ENCODE assay signal across 1 cellular context in genomic region chr11:44780940-44781631, GRCh38.
TF ChIP-seq lines count a peak whose summit lies in the region.

No MANE protein-coding gene starts in this region.

TF ChIP-seq in K562, 482 proteins besides CTCF, POLR2A, EP300 and RAD21 (continued from another document and continues in another):
- TF ChIP-seq ZBTB40 (IDR thresholded peaks at IDR 0.05) (no peak), ZBTB40 (CRISPR knock-in tag; IDR thresholded peaks at IDR 0.05) (no peak), TARDBP (IDR thresholded peaks at IDR 0.05) (no peak), KDM4B (IDR thresholded peaks at IDR 0.05; ENCODE audit: borderline replicate concordance in 2 of 2, low read depth in 1 of 2) (no peak), ZNF551 (CRISPR knock-in tag; IDR thresholded peaks at IDR 0.05) (no peak), HDAC3 (IDR thresholded peaks at IDR 0.05; ENCODE audit: borderline replicate concordance, partially characterized antibody) (peak; percentile 79), ZNF174 (CRISPR knock-in tag; IDR thresholded peaks at IDR 0.05) (no peak), POLR2H (tag; IDR thresholded peaks at IDR 0.05; ENCODE audit: low read depth) (no peak), ZNF668 (CRISPR knock-in tag; IDR thresholded peaks at IDR 0.05) (no peak), ETV6 (IDR thresholded peaks at IDR 0.05; ENCODE audit: borderline replicate concordance in 1 of 2, low read depth in 2 of 2, low read length in 1 of 2) (no peak), ETV6 (CRISPR knock-in tag; IDR thresholded peaks at IDR 0.05; ENCODE audit: borderline replicate concordance) (no peak), GTF2B (IDR thresholded peaks at IDR 0.05; ENCODE audit: extremely low read depth, insufficient read length) (no peak), ZNF24 (IDR thresholded peaks at IDR 0.05) (peak; percentile 42; the same call in 1 of the 2 replicates), CUX1 (CRISPR knock-in tag; IDR thresholded peaks at IDR 0.05) (0 out of 2 replicates have a peak, but pooled peaks have one; percentile 74), ZNF263 (CRISPR knock-in tag; IDR thresholded peaks at IDR 0.05; ENCODE audit: borderline replicate concordance) (no peak), TBL1XR1 (IDR thresholded peaks at IDR 0.05; ENCODE audit: low read length in 2 of 2) (peak; percentile 58 to 82; a peak in 3 of 4 replicates), HNRNPL (IDR thresholded peaks at IDR 0.05; ENCODE audit: low read depth, low read length) (no peak), FOXA1 (IDR thresholded peaks at IDR 0.05; ENCODE audit: borderline replicate concordance) (no peak), PTRF (tag; IDR thresholded peaks at IDR 0.05) (no peak), SMARCA4 (IDR thresholded peaks at IDR 0.05) (peak; percentile 94), RERE (CRISPR knock-in tag; IDR thresholded peaks at IDR 0.05; ENCODE audit: borderline replicate concordance) (no peak), KDM5B (IDR thresholded peaks at IDR 0.05; ENCODE audit: insufficient replicate concordance, low read depth, low read length) (no peak), ETS2 (tag; IDR thresholded peaks at IDR 0.05; ENCODE audit: borderline replicate concordance, poor library complexity, severe bottlenecking) (no peak), BCL6 (CRISPR knock-in tag; IDR thresholded peaks at IDR 0.05) (no peak), ZNF699 (CRISPR knock-in tag; IDR thresholded peaks at IDR 0.05; ENCODE audit: insufficient replicate concordance) (no peak), RCOR1 (IDR thresholded peaks at IDR 0.05; ENCODE audit: borderline replicate concordance in 1 of 2, low read depth in 2 of 2, low read length in 2 of 2) (peak; percentile 56 to 95; a peak in 3 of 4 replicates), ZKSCAN1 (IDR thresholded peaks at IDR 0.05; ENCODE audit: low read depth, low read length) (peak; percentile 96), SNAPC5 (CRISPR knock-in tag; IDR thresholded peaks at IDR 0.05) (no peak), MTA1 (IDR thresholded peaks at IDR 0.05; ENCODE audit: borderline replicate concordance) (peak; percentile 62; the same call in 1 of the 2 replicates), JUNB (CRISPR knock-in tag; conservative IDR thresholded peaks at IDR 0.05) (no peak), SOX6 (IDR thresholded peaks at IDR 0.05) (peak; percentile 83), CBFB (CRISPR knock-in tag; IDR thresholded peaks at IDR 0.05) (no peak), ZNF140 (CRISPR knock-in tag; IDR thresholded peaks at IDR 0.05) (no peak), SREBF1 (IDR thresholded peaks at IDR 0.05; ENCODE audit: borderline replicate concordance, low read depth, low read length) (no peak), ZNF398 (CRISPR knock-in tag; IDR thresholded peaks at IDR 0.05) (no peak), ZNF436 (CRISPR knock-in tag; IDR thresholded peaks at IDR 0.05) (no peak), ZNF133 (CRISPR knock-in tag; IDR thresholded peaks at IDR 0.05) (no peak), MIER1 (IDR thresholded peaks at IDR 0.05; ENCODE audit: low read depth) (no peak), MAFF (IDR thresholded peaks at IDR 0.05; ENCODE audit: low read length) (peak; percentile 100)
